16 cellular contexts compared by ENCODE assay signal in genomic region chr3:49134471-49135265, GRCh38. TPM values are rescaled to one million over a fixed set of nuclear protein-coding genes. Genes with fewer than 3 reads are reported as not detected.
DNase-seq lines count a peak whose midpoint lies in the region; ATAC-seq and TF ChIP-seq lines count a peak whose summit lies in the region.
"Had no signal": no experiment of that assay in that cellular context is flagged by ENCODE, and none has a peak within 500 bp of the region (broad histone marks: within the 10 kb centered on the region; RNA-seq: fewer than 3 reads in every experiment).

No MANE protein-coding gene starts in this region.

- peak overlapping the region; percentile 59 for H3K27ac Mint-ChIP-seq in progenitor cell of endocrine pancreas
- H3K27ac Mint-ChIP-seq in T-helper 2 cell treated with Interferon-gamma antibody and Interleukin-4, amounts not matched to agents 5 μg/mL and 100 μg/mL, for 36 hours: no peak overlapping the region
- H3K27ac Mint-ChIP-seq: activated T-cell treated with anti-CD3 and anti-CD28 coated beads, Interleukin-2, amount 50 U/mL, for 72 hours had no signal

- peak; percentile 72 for DNase-seq in H7
- DNase-seq in RWPE1 (ENCODE audit: low spot score): no peak
- no peak for DNase-seq in foreskin keratinocyte
- DNase-seq in progenitor cell of endocrine pancreas (ENCODE audit: low spot score, unreplicated experiment): no peak
- DNase-seq in T-helper 2 cell treated with Interferon-gamma antibody and Interleukin-4, amounts not matched to agents 5 μg/mL and 100 μg/mL, for 36 hours (ENCODE audit: low spot score): no peak
- DNase-seq in middle frontal gyrus (ENCODE audit: extremely low spot score, low spot score): no peak
- DNase-seq in globus pallidus (ENCODE audit: low spot score): no peak
- DNase-seq: activated CD4-positive, alpha-beta T cell treated with anti-CD3 and anti-CD28 coated beads for 1 hour; activated T-cell treated with anti-CD3 and anti-CD28 coated beads, Interleukin-2, amount 50 U/mL, for 72 hours; islet precursor cell; KBM-7; NCI-H2081 treated with DMSO at 0.1 percent for 48 hours; SHP77; stimulated activated CD4-positive, alpha-beta T cell treated with anti-CD3 and anti-CD28 coated beads, Interleukin-1b, Interleukin-23, amount 100 ng/mL, for 48 hours; stimulated activated naive CD4-positive, alpha-beta T cell had no signal

- TF ChIP-seq CTCF in RWPE1 (conservative IDR thresholded peaks at IDR 0.05; ENCODE audit: low read depth) (no peak), foreskin keratinocyte (conservative IDR thresholded peaks at IDR 0.05) (peak; percentile 15), progenitor cell of endocrine pancreas (IDR thresholded peaks at IDR 0.05; ENCODE audit: unreplicated experiment) (no peak)

- no peak for ATAC-seq in foreskin keratinocyte
- no peak for ATAC-seq in HG03135 (IDR thresholded peaks at IDR 0.05; ENCODE audit: unreplicated experiment)
- ATAC-seq: activated T-cell treated with anti-CD3 and anti-CD28 coated beads, Interleukin-2, amount 50 U/mL, for 72 hours had no signal

- H3K4me1 Mint-ChIP-seq in progenitor cell of endocrine pancreas (ENCODE audit: low read depth): peaks cover 14% of the 10 kb centered on the region
- peaks cover 2% of the 10 kb centered on the region for H3K4me1 Mint-ChIP-seq in T-helper 2 cell treated with Interferon-gamma antibody and Interleukin-4, amounts not matched to agents 5 μg/mL and 100 μg/mL, for 36 hours (ENCODE audit: low read depth)

- H3K27me3 ChIP-seq in H7 (ENCODE audit: control insufficient read depth, insufficient read depth, low read length): no peaks in the 10 kb centered on the region
- H3K27me3 ChIP-seq in foreskin keratinocyte: no peaks in the 10 kb centered on the region

- POLR2A ChIA-PET in RWPE1 (lab: Yijun Ruan, JAX; ENCODE audit: low non-redundant PET): no interaction called here

- H3K4me3 ChIP-seq in H7 (ENCODE audit: insufficient read depth, low read depth, low read length): no peak overlapping the region

- CTCF ChIA-PET in RWPE1 (lab: Yijun Ruan, JAX): no interaction called here

- H3K27ac ChIP-seq in RWPE1: peak overlapping the region; percentile 25; the same call in 1 of the 2 replicates
- H3K27ac ChIP-seq in foreskin keratinocyte: no peak overlapping the region

- no peaks in the 10 kb centered on the region for H3K4me1 ChIP-seq in foreskin keratinocyte

- no peaks in the 10 kb centered on the region for H3K9me3 Mint-ChIP-seq in progenitor cell of endocrine pancreas (ENCODE audit: low read depth)
- H3K9me3 Mint-ChIP-seq in T-helper 2 cell treated with Interferon-gamma antibody and Interleukin-4, amounts not matched to agents 5 μg/mL and 100 μg/mL, for 36 hours: no peaks in the 10 kb centered on the region
- H3K9me3 Mint-ChIP-seq: activated T-cell treated with anti-CD3 and anti-CD28 coated beads, Interleukin-2, amount 50 U/mL, for 72 hours had no signal

- H3K36me3 Mint-ChIP-seq in progenitor cell of endocrine pancreas (ENCODE audit: insufficient read depth): no peaks in the 10 kb centered on the region
- no peaks in the 10 kb centered on the region for H3K36me3 Mint-ChIP-seq in T-helper 2 cell treated with Interferon-gamma antibody and Interleukin-4, amounts not matched to agents 5 μg/mL and 100 μg/mL, for 36 hours (ENCODE audit: low read depth)

- H3K4me3 Mint-ChIP-seq in progenitor cell of endocrine pancreas (ENCODE audit: low read depth): peak overlapping the region; percentile 88
- H3K4me3 Mint-ChIP-seq in T-helper 2 cell treated with Interferon-gamma antibody and Interleukin-4, amounts not matched to agents 5 μg/mL and 100 μg/mL, for 36 hours: no peak overlapping the region
- H3K4me3 Mint-ChIP-seq: activated T-cell treated with anti-CD3 and anti-CD28 coated beads, Interleukin-2, amount 50 U/mL, for 72 hours had no signal

- no peaks in the 10 kb centered on the region for H3K27me3 Mint-ChIP-seq in progenitor cell of endocrine pancreas
- H3K27me3 Mint-ChIP-seq in T-helper 2 cell treated with Interferon-gamma antibody and Interleukin-4, amounts not matched to agents 5 μg/mL and 100 μg/mL, for 36 hours (ENCODE audit: low read depth): peaks cover 8% of the 10 kb centered on the region

- H3K36me3 ChIP-seq in H7 (replicated peaks; ENCODE audit: control insufficient read depth, insufficient read depth, low read length): no peaks in the 10 kb centered on the region; the same call in 1 of the 2 replicates

RNA-seq across cellular contexts. Expression of gene LAMB2, which starts 1.8 kb away (rescaled TPM):
- 81.1 and 87.3 TPM in 2 replicates for total RNA-seq in H7 (2014; rRNA removed; shearing (Covaris generic))
- total RNA-seq in foreskin keratinocyte (120 and 153 TPM in 2 replicates), progenitor cell of endocrine pancreas (273 and 278 TPM in 2 replicates)
- polyA plus RNA-seq in foreskin keratinocyte: 97.2 and 133 TPM in 2 replicates

RNA-seq across cellular contexts. Expression of gene USP19, which starts 14.0 kb away (rescaled TPM):
- 64.4 and 73.0 TPM in 2 replicates for total RNA-seq in H7 (2014; rRNA removed; shearing (Covaris generic))
- total RNA-seq in foreskin keratinocyte: 28.5 and 29.6 TPM in 2 replicates
- polyA plus RNA-seq in foreskin keratinocyte: 13.7 and 14.4 TPM in 2 replicates
- 76.2 and 81.1 TPM in 2 replicates for total RNA-seq in progenitor cell of endocrine pancreas

RNA-seq across cellular contexts. Expression of gene QARS1, which starts 30.1 kb away (rescaled TPM):
- 308 and 312 TPM in 2 replicates for total RNA-seq in H7 (2014; rRNA removed; shearing (Covaris generic))
- total RNA-seq in foreskin keratinocyte: 213 and 224 TPM in 2 replicates
- 156 and 159 TPM in 2 replicates for polyA plus RNA-seq in foreskin keratinocyte
- 402 and 417 TPM in 2 replicates for total RNA-seq in progenitor cell of endocrine pancreas

RNA-seq across cellular contexts. Expression of gene CCDC71, which starts 31.5 kb away (rescaled TPM):
- 37.1 and 46.4 TPM in 2 replicates for total RNA-seq in H7 (2014; rRNA removed; shearing (Covaris generic))
- total RNA-seq in foreskin keratinocyte (24.9 and 26.7 TPM in 2 replicates), progenitor cell of endocrine pancreas (28.6 and 29.8 TPM in 2 replicates)
- 32.1 and 32.9 TPM in 2 replicates for polyA plus RNA-seq in foreskin keratinocyte

RNA-seq across cellular contexts. Expression of gene KLHDC8B, which starts 36.7 kb away (rescaled TPM):
- 19.8 and 27.7 TPM in 2 replicates for total RNA-seq in H7 (2014; rRNA removed; shearing (Covaris generic))
- total RNA-seq in foreskin keratinocyte: 11.7 and 14.9 TPM in 2 replicates
- 11.8 and 14.3 TPM in 2 replicates for polyA plus RNA-seq in foreskin keratinocyte
- total RNA-seq in progenitor cell of endocrine pancreas: 38.7 and 41.4 TPM in 2 replicates
